26 cellular contexts compared by ENCODE assay signal in the genomic region with DNA sequence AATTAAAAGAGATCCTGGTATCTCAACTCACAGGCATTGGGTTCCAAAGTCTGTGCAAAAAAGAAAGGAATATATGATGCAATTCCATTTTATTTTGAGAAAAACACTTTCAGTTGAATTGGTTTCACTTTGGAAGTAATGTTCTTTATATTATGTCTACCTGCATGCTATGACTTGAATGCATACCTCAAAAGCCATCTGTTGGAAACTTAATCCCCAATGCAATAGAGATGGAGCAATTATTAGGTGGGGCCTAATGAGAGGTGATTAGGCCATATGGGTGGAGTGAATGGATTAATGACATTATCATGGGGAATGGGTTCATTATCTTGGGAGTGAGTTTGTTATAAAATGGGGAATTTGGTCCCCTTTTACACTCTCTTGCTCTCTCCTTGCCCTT.
"Had no signal": no experiment of that assay in that cellular context is flagged by ENCODE, and none has a peak within 500 bp of the region (broad histone marks: within the 10 kb centered on the region; RNA-seq: fewer than 3 reads in every experiment).

No MANE protein-coding gene starts in this region.

- H3K9me3 ChIP-seq: colonic mucosa, neutrophil, right lobe of liver, tibial nerve had no signal

- H3K27me3 ChIP-seq: cardiac muscle cell, colonic mucosa, neutrophil, right lobe of liver, tibial nerve had no signal

- FAIRE-seq: endometrium, keratinocyte had no signal

- H3K4me3 ChIP-seq: cardiac muscle cell, colonic mucosa, right lobe of liver, tibial nerve had no signal

- H3K27ac ChIP-seq: cardiac muscle cell, colonic mucosa, neutrophil, right lobe of liver had no signal

- DNase-seq: activated CD4-positive, alpha-beta T cell treated with anti-CD3 and anti-CD28 coated beads for 36 hours; activated CD4-positive, CD25-positive, alpha-beta regulatory T cell; activated CD8-positive, alpha-beta memory T cell treated with anti-CD3 and anti-CD28 coated beads, Interleukin-2, amount 10 ng/mL, durations not matched to agents 7 days and 5 days; activated CD8-positive, alpha-beta T cell treated with anti-CD3 and anti-CD28 coated beads, Interleukin-2, amount 10 ng/mL, durations not matched to agents 7 days and 5 days; activated T-cell treated with anti-CD3 and anti-CD28 coated beads, Interleukin-2, amount 50 U/mL, for 48 hours; anterior cingulate cortex; cerebellar nuclear complex; colonic mucosa; effector CD8-positive, alpha-beta T cell; foreskin fibroblast; head of caudate nucleus; hippocampal formation; left cardiac atrium; left ventricle myocardium superior; naive B cell; nephron progenitor cell; right lobe of liver; stimulated activated CD4-positive, alpha-beta T cell treated with anti-CD3 and anti-CD28 coated beads, Interleukin-4, amount 100 ng/mL, for 4 hours; stimulated activated CD8-positive, alpha-beta memory T cell treated with anti-CD3 and anti-CD28 coated beads, Interleukin-4, amount 100 ng/mL, for 48 hours; T-helper 1 cell had no signal

- H3K4me1 ChIP-seq: colonic mucosa, right lobe of liver had no signal

- ATAC-seq: activated CD4-positive, alpha-beta T cell treated with anti-CD3 and anti-CD28 coated beads for 36 hours; activated CD8-positive, alpha-beta memory T cell treated with anti-CD3 and anti-CD28 coated beads, Interleukin-2, amount 10 ng/mL, durations not matched to agents 7 days and 5 days; activated CD8-positive, alpha-beta T cell treated with anti-CD3 and anti-CD28 coated beads, Interleukin-2, amount 10 ng/mL, durations not matched to agents 7 days and 5 days; left cardiac atrium; left ventricle myocardium superior; right lobe of liver; stimulated activated memory B cell treated with anti-CD40 and anti-IgM and Interleukin-4, amounts not matched to agents 10 μg/mL and 1 μg/mL and 100 μg/mL, for 72 hours had no signal

- H3K36me3 ChIP-seq: cardiac muscle cell, colonic mucosa, neutrophil, right lobe of liver, tibial nerve had no signal
